In the genomic region with DNA sequence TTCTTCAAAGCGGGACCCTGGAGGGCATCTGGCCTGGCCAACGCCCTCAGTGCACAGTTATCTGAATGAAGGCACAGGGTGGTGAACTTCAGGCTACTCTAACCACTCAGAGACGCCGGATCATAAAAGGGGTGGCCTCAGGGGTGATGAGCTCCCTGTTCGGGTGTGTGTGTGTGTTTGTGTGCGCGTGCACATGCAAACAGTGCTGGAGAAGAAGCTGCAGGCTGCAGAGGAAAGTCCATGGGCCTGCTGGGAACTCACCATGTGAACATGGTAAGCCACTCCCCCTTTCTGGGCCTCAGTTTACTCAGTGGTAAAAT, we compare ENCODE assay signal across 32 cellular contexts. TPM values are rescaled to one million over a fixed set of nuclear protein-coding genes. Genes with fewer than 3 reads are reported as not detected.
DNase-seq lines count a peak whose midpoint lies in the region; ATAC-seq and TF ChIP-seq lines count a peak whose summit lies in the region.
"Had no signal": no experiment of that assay in that cellular context is flagged by ENCODE, and none has a peak within 500 bp of the region (broad histone marks: within the 10 kb centered on the region; RNA-seq: fewer than 3 reads in every experiment).

No MANE protein-coding gene starts in this region.

- DNase-seq in cardiac septum (ENCODE audit: low spot score) (peak; percentile 4), heart right ventricle (no peak), RWPE2 (ENCODE audit: low spot score) (no peak), upper lobe of right lung (peak; percentile 55), mesenteric fat pad (ENCODE audit: low spot score) (no peak)
- DNase-seq in central memory CD4-positive, alpha-beta T cell: no peak
- DNase-seq: 8988T; activated CD4-positive, alpha-beta memory T cell treated with anti-CD3 and anti-CD28 coated beads for 36 hours; activated CD8-positive, alpha-beta memory T cell treated with anti-CD3 and anti-CD28 coated beads, Interleukin-2, amount 50 U/mL, for 4 hours; CD8-positive, alpha-beta T cell; dermis blood vessel endothelial cell; EL; immature natural killer cell; left lung; naive B cell; NCI-H1092; NCI-H187; NK-92 treated with Interleukin-12 subunit alpha and Interleukin-12 subunit beta, amount 100 ng/mL, for 24 hours; SJCRH30; stimulated activated CD4-positive, alpha-beta T cell treated with anti-CD3 and anti-CD28 coated beads, Interleukin-12 subunit alpha, Interleukin-12 subunit beta, amount 100 ng/mL, for 4 hours; stimulated activated CD4-positive, alpha-beta T cell treated with anti-CD3 and anti-CD28 coated beads, Interleukin-4, amount 100 ng/mL, for 1 hour; T-helper 1 cell had no signal

- no peaks in the 10 kb centered on the region for H3K36me3 Mint-ChIP-seq in nephron (ENCODE audit: low read depth)
- H3K36me3 Mint-ChIP-seq: activated CD4-positive, alpha-beta memory T cell treated with anti-CD3 and anti-CD28 coated beads for 36 hours; activated naive CD4-positive, alpha-beta T cell treated with anti-CD3 and anti-CD28 coated beads, Interleukin-2, amount 50 U/mL, for 72 hours; CD8-positive, alpha-beta T cell; immature natural killer cell; naive B cell; stimulated activated effector memory CD8-positive, alpha-beta T cell treated with anti-CD3 and anti-CD28 coated beads, Interleukin-12 subunit alpha, Interleukin-12 subunit beta, amount 100 ng/mL, for 72 hours had no signal

- peak overlapping the region in 2 of 3 experiments; percentile 41 to 46 for H3K27ac Mint-ChIP-seq in nephron
- H3K27ac Mint-ChIP-seq: activated CD4-positive, alpha-beta memory T cell treated with anti-CD3 and anti-CD28 coated beads for 36 hours; activated naive CD4-positive, alpha-beta T cell treated with anti-CD3 and anti-CD28 coated beads, Interleukin-2, amount 50 U/mL, for 72 hours; CD8-positive, alpha-beta T cell; immature natural killer cell; stimulated activated effector memory CD8-positive, alpha-beta T cell treated with anti-CD3 and anti-CD28 coated beads, Interleukin-12 subunit alpha, Interleukin-12 subunit beta, amount 100 ng/mL, for 72 hours had no signal

- no peaks in the 10 kb centered on the region for H3K9me3 Mint-ChIP-seq in nephron
- H3K9me3 Mint-ChIP-seq: activated CD4-positive, alpha-beta memory T cell treated with anti-CD3 and anti-CD28 coated beads for 36 hours; activated naive CD4-positive, alpha-beta T cell treated with anti-CD3 and anti-CD28 coated beads, Interleukin-2, amount 50 U/mL, for 72 hours; CD8-positive, alpha-beta T cell; naive B cell; stimulated activated effector memory CD8-positive, alpha-beta T cell treated with anti-CD3 and anti-CD28 coated beads, Interleukin-12 subunit alpha, Interleukin-12 subunit beta, amount 100 ng/mL, for 72 hours had no signal

- WGBS in heart right ventricle, 2 donors: 91 to 92% methylated on average over 7 of the region's 7 CpGs

- H3K27me3 ChIP-seq in heart right ventricle (no peaks in the 10 kb centered on the region), RWPE2 (ENCODE audit: insufficient read depth, poor library complexity, severe bottlenecking) (no peaks in the 10 kb centered on the region), upper lobe of right lung (no peaks in the 10 kb centered on the region)
- H3K27me3 ChIP-seq: cardiac muscle cell, gastroesophageal sphincter, left lung, ovary, SJCRH30 had no signal

- ATAC-seq in heart right ventricle: no peak
- ATAC-seq in RWPE2 (ENCODE audit: low read depth): no peak
- no peak for ATAC-seq in upper lobe of right lung
- ATAC-seq in HG03097 (IDR thresholded peaks at IDR 0.05; ENCODE audit: low FRiP score, unreplicated experiment): no peak
- ATAC-seq: activated CD4-positive, CD25-positive, alpha-beta regulatory T cell treated with anti-CD3 and anti-CD28 coated beads, Interleukin-2, amount 50 U/mL, for 24 hours; activated naive CD4-positive, alpha-beta T cell treated with anti-CD3 and anti-CD28 coated beads, Interleukin-2, amount 50 U/mL, for 72 hours; CD8-positive, alpha-beta T cell; gastroesophageal sphincter; left lung; stimulated activated effector memory CD8-positive, alpha-beta T cell treated with anti-CD3 and anti-CD28 coated beads, Interleukin-12 subunit alpha, Interleukin-12 subunit beta, amount 100 ng/mL, for 72 hours had no signal

- peaks cover 24% of the 10 kb centered on the region for H3K4me1 Mint-ChIP-seq in nephron
- H3K4me1 Mint-ChIP-seq: immature natural killer cell had no signal

- intact Hi-C loops in cardiac septum (cut with DNase I): loop anchor here (2.0 to 5.0 kb wide), 2 partner anchors 48 to 91 kb away; no protein-coding TSS in a partner anchor
- intact Hi-C loops in heart right ventricle (cut with DNase I): loop anchor here in 5 of 10 donors (2.0 to 10.0 kb wide), 6 partner anchors 41 to 654 kb away; a partner anchor contains a TSS
- intact Hi-C loops in upper lobe of right lung (cut with DNase I): loop anchor here (5.0 kb wide), 1 partner anchor 156 kb away; no protein-coding TSS in a partner anchor

- no peak for TF ChIP-seq CTCF in heart right ventricle (IDR thresholded peaks at IDR 0.05)
- TF ChIP-seq CTCF in RWPE2 (IDR thresholded peaks at IDR 0.05; ENCODE audit: poor library complexity, severe bottlenecking): no peak
- TF ChIP-seq CTCF in nephron (IDR thresholded peaks at IDR 0.05; ENCODE audit: unreplicated experiment in 3 of 3): no peak
- no peak for TF ChIP-seq CTCF in upper lobe of right lung (IDR thresholded peaks at IDR 0.05)

- H3K27ac ChIP-seq in heart right ventricle (peak overlapping the region in 4 of 10 donors; percentile 24 to 51 (median 32)), RWPE2 (ENCODE audit: poor library complexity, severe bottlenecking) (peak overlapping the region; percentile 87), upper lobe of right lung (no peak overlapping the region)
- H3K27ac ChIP-seq: cardiac muscle cell, gastroesophageal sphincter, left lung, ovary, SJCRH30 had no signal

- peaks cover 4% of the 10 kb centered on the region for H3K27me3 Mint-ChIP-seq in nephron (ENCODE audit: low read depth)

- H3K4me1 ChIP-seq in heart right ventricle: peaks cover 0 to 22% (median 3%) of the 10 kb centered on the region in 9 donors
- H3K4me1 ChIP-seq in RWPE2 (ENCODE audit: insufficient read depth, poor library complexity, severe bottlenecking): peaks cover 21% of the 10 kb centered on the region
- H3K4me1 ChIP-seq in upper lobe of right lung: no peaks in the 10 kb centered on the region

- H3K4me3 ChIP-seq in heart right ventricle (no peak overlapping the region), RWPE2 (ENCODE audit: severe bottlenecking) (no peak overlapping the region), upper lobe of right lung (no peak overlapping the region)
- H3K4me3 ChIP-seq: cardiac muscle cell, gastroesophageal sphincter, left lung, ovary, SJCRH30 had no signal

- no peak overlapping the region for H3K4me3 Mint-ChIP-seq in nephron
- H3K4me3 Mint-ChIP-seq: activated CD4-positive, alpha-beta memory T cell treated with anti-CD3 and anti-CD28 coated beads for 36 hours; CD8-positive, alpha-beta T cell; immature natural killer cell; naive B cell; stimulated activated effector memory CD8-positive, alpha-beta T cell treated with anti-CD3 and anti-CD28 coated beads, Interleukin-12 subunit alpha, Interleukin-12 subunit beta, amount 100 ng/mL, for 72 hours had no signal

- H3K9me3 ChIP-seq in heart right ventricle: no peaks in the 10 kb centered on the region
- H3K9me3 ChIP-seq in RWPE2 (ENCODE audit: severe bottlenecking): no peaks in the 10 kb centered on the region
- H3K9me3 ChIP-seq in upper lobe of right lung: no peaks in the 10 kb centered on the region
- H3K9me3 ChIP-seq: gastroesophageal sphincter, left lung, ovary, SJCRH30 had no signal

- peaks cover 0 to 5% (median 0%) of the 10 kb centered on the region in 9 donors for H3K36me3 ChIP-seq in heart right ventricle
- no peaks in the 10 kb centered on the region for H3K36me3 ChIP-seq in RWPE2 (ENCODE audit: low read depth)
- H3K36me3 ChIP-seq in upper lobe of right lung: no peaks in the 10 kb centered on the region
- H3K36me3 ChIP-seq: cardiac muscle cell, left lung, ovary, SJCRH30 had no signal

RNA-seq across cellular contexts. Expression of a gene that starts 42.0 kb away (rescaled TPM):
- 7.0 TPM for total RNA-seq in cardiac septum
- 1 to 10 TPM; 2.7 to 7.7 (median 5.2) TPM for total RNA-seq in heart right ventricle
- 1 to 10 TPM; 2.9 to 6.2 TPM for polyA plus RNA-seq in heart right ventricle
- total RNA-seq in upper lobe of right lung: 2.3 TPM
- total RNA-seq in mesenteric fat pad: 5.6 TPM
- total RNA-seq: activated CD4-positive, alpha-beta memory T cell treated with anti-CD3 and anti-CD28 coated beads for 36 hours; activated naive CD4-positive, alpha-beta T cell treated with anti-CD3 and anti-CD28 coated beads, Interleukin-2, amount 50 U/mL, for 72 hours; cardiac muscle cell; CD8-positive, alpha-beta T cell; H4; renal cortical epithelial cell had no signal
- polyA plus RNA-seq: cardiac muscle cell, immature natural killer cell had no signal

RNA-seq across cellular contexts. Expression of a gene that starts 53.5 kb away (rescaled TPM):
- total RNA-seq in cardiac septum (792 TPM), heart right ventricle (100 to 1,000 TPM; 279 to 993 (median 472) TPM), upper lobe of right lung (562 TPM), mesenteric fat pad (131 TPM)
- polyA plus RNA-seq in heart right ventricle: 100 to 1,000 TPM; 146 to 475 TPM
- total RNA-seq: activated CD4-positive, alpha-beta memory T cell treated with anti-CD3 and anti-CD28 coated beads for 36 hours; CD8-positive, alpha-beta T cell had no signal
- polyA plus RNA-seq: immature natural killer cell had no signal

Comparison
In these comparisons a context has a peak if more than half of its experiments do, and no peak if none do; other contexts are left out.
1. DNase-seq: peak in cardiac septum (single experiment) and upper lobe of right lung (single experiment); none in heart right ventricle (0 of 2), RWPE2 (single experiment), central memory CD4-positive, alpha-beta T cell (single experiment) and mesenteric fat pad (single experiment).